16 cellular contexts compared by ENCODE assay signal in genomic region chr2:26617259-26618083, GRCh38. TPM values are rescaled to one million over a fixed set of nuclear protein-coding genes. Genes with fewer than 3 reads are reported as not detected.
"Had no signal": no experiment of that assay in that cellular context is flagged by ENCODE, and none has a peak within 500 bp of the region (broad histone marks: within the 10 kb centered on the region; RNA-seq: fewer than 3 reads in every experiment).

No MANE protein-coding gene starts in this region.

- H3K36me3 ChIP-seq: lower lobe of right lung had no signal

- H3K4me3 ChIP-seq: lower lobe of right lung, skin epidermis had no signal

- H3K27ac ChIP-seq: foreskin keratinocyte, lower lobe of right lung, parathyroid adenoma, skin epidermis had no signal

- DNase-seq: activated naive CD4-positive, alpha-beta T cell; activated naive CD8-positive, alpha-beta T cell treated with anti-CD3 and anti-CD28 coated beads, Interleukin-2, amount 10 ng/mL, durations not matched to agents 7 days and 5 days; activated T-cell treated with anti-CD3 and anti-CD28 coated beads, Interleukin-2, amount 50 U/mL, for 48 hours; dermis blood vessel endothelial cell; effector memory CD8-positive, alpha-beta T cell; foreskin keratinocyte; lower lobe of right lung; midbrain; stimulated activated naive CD8-positive, alpha-beta T cell treated with anti-CD3 and anti-CD28 coated beads, Interleukin-15, Interleukin-2, amounts not matched to agents 100 U/mL and 50 U/mL, for 24 hours; trophoblast cell had no signal

- ATAC-seq: activated CD4-positive, CD25-positive, alpha-beta regulatory T cell treated with anti-CD3 and anti-CD28 coated beads, Interleukin-2, amount 50 U/mL, for 24 hours; effector memory CD8-positive, alpha-beta T cell; foreskin keratinocyte; lower lobe of right lung; stimulated activated naive CD8-positive, alpha-beta T cell treated with anti-CD3 and anti-CD28 coated beads, Interleukin-15, Interleukin-2, amounts not matched to agents 100 U/mL and 50 U/mL, for 24 hours had no signal

RNA-seq across cellular contexts. Expression of gene CIB4, which starts 23.7 kb away (rescaled TPM):
- total RNA-seq: activated naive CD8-positive, alpha-beta T cell treated with anti-CD3 and anti-CD28 coated beads, Interleukin-2, amount 10 ng/mL, durations not matched to agents 7 days and 5 days; cerebellum; dermis blood vessel endothelial cell; foreskin keratinocyte; lower lobe of right lung; myocyte; T-helper 2 cell treated with Interferon-gamma antibody and Interleukin-4, amounts not matched to agents 100 ng/mL and 5 ng/mL, for 36 hours had no signal
